8 cellular contexts compared by ENCODE assay signal in genomic region chr1:203287896-203288295, GRCh38. TPM values are rescaled to one million over a fixed set of nuclear protein-coding genes. Genes with fewer than 3 reads are reported as not detected.
DNase-seq lines count a peak whose midpoint lies in the region; ATAC-seq and TF ChIP-seq lines count a peak whose summit lies in the region.

No MANE protein-coding gene starts in this region.

- H3K27ac ChIP-seq in Peyer's patch: peak overlapping the region; percentile 94 to 99 (median 96)
- peak overlapping the region; percentile 86 to 93 for H3K27ac ChIP-seq in esophagus (ENCODE audit: low read depth in 2 of 2, low read length in 1 of 2)
- H3K27ac ChIP-seq in rectal smooth muscle tissue (ENCODE audit: low read depth, low read length): peak overlapping the region; percentile 38

- no peak overlapping the region for H3K4me3 ChIP-seq in Caco-2 (ENCODE audit: low read depth, low read length)
- H3K4me3 ChIP-seq in Peyer's patch: no peak overlapping the region
- no peak overlapping the region for H3K4me3 ChIP-seq in esophagus (ENCODE audit: low read depth in 1 of 2, low read length in 2 of 2)
- H3K4me3 ChIP-seq in rectal smooth muscle tissue (ENCODE audit: low read length): peak overlapping the region; percentile 41

- no peaks in the 10 kb centered on the region for H3K9me3 Mint-ChIP-seq in Caco-2 (ENCODE audit: unreplicated experiment)

- H3K27me3 Mint-ChIP-seq in Caco-2 (ENCODE audit: insufficient read depth, unreplicated experiment): no peaks in the 10 kb centered on the region

- H3K4me1 ChIP-seq in Caco-2 (peaks cover 46% of the 10 kb centered on the region), Peyer's patch (peaks cover 17 to 83% (median 57%) of the 10 kb centered on the region in 4 donors), esophagus (ENCODE audit: control insufficient read depth in 2 of 2, insufficient read depth in 2 of 2, low read length in 1 of 2) (peaks cover 8 to 35% of the 10 kb centered on the region in 2 donors), rectal smooth muscle tissue (ENCODE audit: control insufficient read depth, insufficient read depth, low read length) (peaks cover 24% of the 10 kb centered on the region)

- CTCF ChIA-PET in Caco-2 (lab: Charles Lee): interaction anchor here (1.6 kb wide), 1 partner anchor 21 kb away, joined by 4 read pairs; no protein-coding TSS in a partner anchor

- BruUV-seq in Caco-2 (replicated peaks; lab: Mats Ljungman, UMichigan): no TSS peak

- TF ChIP-seq CTCF in Caco-2 (IDR thresholded peaks at IDR 0.05; ENCODE audit: insufficient read depth in 1 of 2, low read depth in 1 of 2, low read length in 1 of 2, severe bottlenecking in 1 of 2, unreplicated experiment in 1 of 2): no peak
- TF ChIP-seq CTCF in Peyer's patch (IDR thresholded peaks at IDR 0.05): no peak

- peaks cover 34% of the 10 kb centered on the region for H3K4me1 Mint-ChIP-seq in Caco-2 (ENCODE audit: low read depth, unreplicated experiment)

- no peak for TF ChIP-seq POLR2A in Peyer's patch (IDR thresholded peaks at IDR 0.05)

- H3K9ac ChIP-seq in rectal smooth muscle tissue (ENCODE audit: low read length): no peak overlapping the region

- no peaks in the 10 kb centered on the region for H3K27me3 ChIP-seq in Caco-2 (replicated peaks; ENCODE audit: control insufficient read depth, insufficient read depth, low read length)
- no peaks in the 10 kb centered on the region for H3K27me3 ChIP-seq in Peyer's patch
- H3K27me3 ChIP-seq in esophagus (ENCODE audit: control insufficient read depth in 1 of 2, insufficient read depth in 2 of 2, low read length in 2 of 2): no peaks in the 10 kb centered on the region
- H3K27me3 ChIP-seq in rectal smooth muscle tissue (ENCODE audit: control insufficient read depth, insufficient read depth, low read length): no peaks in the 10 kb centered on the region

- WGBS in esophagus, 2 donors: 75 to 77% methylated on average over 5 of the region's 5 CpGs

- H3K36me3 Mint-ChIP-seq in Caco-2 (ENCODE audit: insufficient read depth, unreplicated experiment): no peaks in the 10 kb centered on the region

- peak overlapping the region; percentile 25 for H3K27ac Mint-ChIP-seq in Caco-2 (ENCODE audit: unreplicated experiment)

- no peak overlapping the region for H3K4me3 Mint-ChIP-seq in Caco-2 (ENCODE audit: unreplicated experiment)

- H3K36me3 ChIP-seq in Caco-2 (ENCODE audit: control insufficient read depth, insufficient read depth, low read length): no peaks in the 10 kb centered on the region
- no peaks in the 10 kb centered on the region for H3K36me3 ChIP-seq in Peyer's patch
- H3K36me3 ChIP-seq in esophagus (ENCODE audit: control insufficient read depth in 2 of 2, insufficient read depth in 2 of 2, low read length in 1 of 2): no peaks in the 10 kb centered on the region
- no peaks in the 10 kb centered on the region for H3K36me3 ChIP-seq in rectal smooth muscle tissue (ENCODE audit: control insufficient read depth, insufficient read depth, low read length)

- DNase-seq in Caco-2 (no peak), Peyer's patch (no peak), RPMI8226 (no peak)
- DNase-seq in activated CD4-positive, CD25-positive, alpha-beta regulatory T cell treated with anti-CD3 and anti-CD28 coated beads, Interleukin-2, amount 50 U/mL, for 72 hours: no peak

- intact Hi-C loops in Caco-2 (cut with micrococcal nuclease; ENCODE audit: unreplicated experiment): no loop called here

- POLR2A ChIA-PET in Caco-2 (lab: Charles Lee): interaction anchor here (0.5 kb wide), 1 partner anchor 189 kb away, joined by 4 read pairs; no protein-coding TSS in a partner anchor

- ATAC-seq in HG03469 (IDR thresholded peaks at IDR 0.05; ENCODE audit: unreplicated experiment) (no peak), GM21717 (IDR thresholded peaks at IDR 0.05; ENCODE audit: unreplicated experiment) (no peak)

- H3K9me3 ChIP-seq in Caco-2: no peaks in the 10 kb centered on the region
- H3K9me3 ChIP-seq in Peyer's patch: no peaks in the 10 kb centered on the region
- H3K9me3 ChIP-seq in esophagus (ENCODE audit: control insufficient read depth in 2 of 2, insufficient read depth in 1 of 2, low read depth in 1 of 2, low read length in 1 of 2): no peaks in the 10 kb centered on the region

RNA-seq across cellular contexts. Expression of gene BTG2, which starts 17.4 kb away (rescaled TPM):
- 21.2 and 21.6 TPM in 2 replicates for total RNA-seq in Caco-2 (2022)
- 100 to 1,000 TPM in 1 of 4 donors, 10 to 100 TPM in 3; 45.0 to 129 (median 58.8) TPM for total RNA-seq in Peyer's patch
- polyA plus RNA-seq in esophagus: 10 to 100 TPM in 1 of 2 donors, 1 to 10 TPM in 1; 9.4 to 27.3 TPM

RNA-seq across cellular contexts. Expression of gene CHIT1, which starts 58.4 kb away (rescaled TPM):
- total RNA-seq in Caco-2 (2022): not detected in 2 replicates
- total RNA-seq in Peyer's patch: 1 to 10 TPM in 1 of 4 donors, under 1 TPM in 1, not detected in 2; 0.67 to 4.1 TPM
- polyA plus RNA-seq in esophagus: under 1 TPM in 1 of 2 donors, not detected in 1; 0.01 TPM

Comparison
In these comparisons a context has a peak if more than half of its experiments do, and no peak if none do; other contexts are left out.
1. H3K27ac ChIP-seq: peak in every context shown above with its lines; median percentile 96 in Peyer's patch; 90 in esophagus; 38 in rectal smooth muscle tissue.